Comparison of ENCODE assay signal across 14 cellular contexts in the genomic region with DNA sequence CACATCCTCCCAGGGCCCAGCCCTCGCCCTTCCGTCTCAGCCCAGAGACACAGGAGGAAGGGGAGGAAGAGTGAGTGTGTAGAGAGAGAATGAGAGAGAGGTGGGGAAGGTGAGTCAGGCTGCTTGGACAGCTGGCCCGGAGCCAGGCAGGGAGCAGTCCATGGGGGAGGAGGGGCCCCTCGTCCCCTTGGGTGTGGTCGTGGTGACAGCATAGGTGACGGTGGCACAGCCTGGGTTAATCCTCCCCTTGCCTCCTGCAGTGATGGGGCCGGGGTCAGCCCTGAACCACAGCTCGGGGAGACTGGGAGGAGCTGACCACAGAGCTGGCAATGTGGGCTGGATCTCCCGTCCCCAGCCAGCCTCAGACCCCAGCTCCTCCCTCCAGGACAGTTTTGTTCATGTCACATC. TPM values are rescaled to one million over a fixed set of nuclear protein-coding genes. Genes with fewer than 3 reads are reported as not detected.
DNase-seq lines count a peak whose midpoint lies in the region; ATAC-seq and TF ChIP-seq lines count a peak whose summit lies in the region.
"Had no signal": no experiment of that assay in that cellular context is flagged by ENCODE, and none has a peak within 500 bp of the region (broad histone marks: within the 10 kb centered on the region; RNA-seq: fewer than 3 reads in every experiment).

No MANE protein-coding gene starts in this region.

- peaks cover 63% of the 10 kb centered on the region for H3K4me1 ChIP-seq in PC-9 (replicated peaks; ENCODE audit: insufficient read depth)
- H3K4me1 ChIP-seq in sigmoid colon, result peaks cover 0 to 18% (median 7%) of the 10 kb centered on the region in 4 donors
- H3K4me1 ChIP-seq: gastrocnemius medialis had no signal

- no peak for TF ChIP-seq POLR2A in sigmoid colon (IDR thresholded peaks at IDR 0.05)

- no peaks in the 10 kb centered on the region for H3K36me3 ChIP-seq in PC-9 (ENCODE audit: low read depth)
- H3K36me3 ChIP-seq in sigmoid colon, result no peaks in the 10 kb centered on the region
- H3K36me3 ChIP-seq: BLaER1, gastrocnemius medialis had no signal

- intact Hi-C loops in PC-9 (cut with micrococcal nuclease; ENCODE audit: unreplicated experiment) (loop anchor here (1.0 to 2.0 kb wide), 2 partner anchors 8 to 37 kb away; partner anchors contain the start of gene FA2H), sigmoid colon (cut with DNase I) (no loop called here)
- intact Hi-C loops in activated CD8-positive, alpha-beta T cell treated with anti-CD3 and anti-CD28 coated beads for 36 hours (cut with micrococcal nuclease), result no loop called here

- H3K4me2 ChIP-seq in PC-9, result peak overlapping the region; percentile 56

- H3K27me3 Mint-ChIP-seq in activated CD8-positive, alpha-beta T cell treated with anti-CD3 and anti-CD28 coated beads for 36 hours, result no peaks in the 10 kb centered on the region
- H3K27me3 Mint-ChIP-seq: activated naive CD8-positive, alpha-beta T cell treated with anti-CD3 and anti-CD28 coated beads, Interleukin-2, amount 50 U/mL, for 24 hours had no signal

- H3K36me3 Mint-ChIP-seq in activated CD8-positive, alpha-beta T cell treated with anti-CD3 and anti-CD28 coated beads for 36 hours (ENCODE audit: low read depth), result no peaks in the 10 kb centered on the region
- H3K36me3 Mint-ChIP-seq: natural killer cell treated with Interleukin-12 subunit alpha and Interleukin-12 subunit beta and Interleukin-15 and Interleukin-18, amount 100 ng/mL, for 72 hours had no signal

- 0 out of 2 replicates have a peak, but pooled peaks cover 5% of the 10 kb centered on the region for H3K79me2 ChIP-seq in PC-9 (ENCODE audit: low read depth)

- TF ChIP-seq CTCF in PC-9 (conservative IDR thresholded peaks at IDR 0.05), result no peak
- TF ChIP-seq CTCF in sigmoid colon (IDR thresholded peaks at IDR 0.05), result no peak
- no peak for TF ChIP-seq CTCF in activated CD8-positive, alpha-beta T cell treated with anti-CD3 and anti-CD28 coated beads for 36 hours (IDR thresholded peaks at IDR 0.05)

- H3K4me3 ChIP-seq in PC-9 (peak overlapping the region; percentile 15; the same call in 1 of the 2 replicates), sigmoid colon (no peak overlapping the region)
- H3K4me3 ChIP-seq: BLaER1, gastrocnemius medialis had no signal

- POLR2A ChIA-PET in PC-9 (lab: Charles Lee; ENCODE audit: unreplicated experiment), result interaction anchor here (0.5 to 0.9 kb wide), 4 partner anchors 8 to 1188 kb away, joined by 3 to 40 read pairs (median 4); partner anchors contain the start of gene RFWD3
- POLR2A ChIA-PET in activated CD8-positive, alpha-beta T cell treated with anti-CD3 and anti-CD28 coated beads for 36 hours (lab: Charles Lee), result interaction anchor here (0.8 kb wide), 1 partner anchor 37 kb away, joined by 3 read pairs; the partner anchor contains the start of gene FA2H

- H3K9me3 ChIP-seq in PC-9 (ENCODE audit: insufficient read depth, low read depth) (no peaks in the 10 kb centered on the region), sigmoid colon (no peaks in the 10 kb centered on the region)
- H3K9me3 ChIP-seq: BLaER1, gastrocnemius medialis had no signal

- WGBS in sigmoid colon, 2 donors, result 44 to 63% methylated on average over 9 of the region's 9 CpGs

- H3K27ac ChIP-seq in PC-9, result peak overlapping the region; percentile 71
- H3K27ac ChIP-seq in cingulate gyrus (ENCODE audit: low read depth, low read length), result peak overlapping the region; percentile 61
- H3K27ac ChIP-seq in sigmoid colon, result no peak overlapping the region
- H3K27ac ChIP-seq: gastrocnemius medialis had no signal

- no peaks in the 10 kb centered on the region for H3K27me3 ChIP-seq in PC-9 (ENCODE audit: insufficient read depth, low read depth)
- peaks cover 0 to 13% (median 0%) of the 10 kb centered on the region in 3 donors for H3K27me3 ChIP-seq in sigmoid colon
- H3K27me3 ChIP-seq: BLaER1 had no signal

- no peaks in the 10 kb centered on the region for H3K9me2 ChIP-seq in PC-9 (ENCODE audit: insufficient read depth)

- H4K20me1 ChIP-seq in PC-9 (ENCODE audit: insufficient read depth), result no peaks in the 10 kb centered on the region
- H4K20me1 ChIP-seq: BLaER1 had no signal

- DNase-seq in H4 (ENCODE audit: low spot score) (peak; percentile 52), PC-9 (peak; percentile 83 to 89), myocyte (ENCODE audit: low read depth) (peak; percentile 55), sigmoid colon (no peak), NCI-H2171 treated with DMSO at 0.1 percent for 48 hours (lab: John Stamatoyannopoulos, UW) (no peak), hippocampal formation (lab: John Stamatoyannopoulos, UW) (no peak)
- DNase-seq in activated CD8-positive, alpha-beta T cell treated with anti-CD3 and anti-CD28 coated beads for 36 hours, result no peak
- DNase-seq: activated naive CD8-positive, alpha-beta T cell treated with anti-CD3 and anti-CD28 coated beads, Interleukin-2, amount 50 U/mL, for 24 hours; gastrocnemius medialis had no signal

- CTCF ChIA-PET in PC-9 (lab: Charles Lee), result interaction anchor here (0.6 kb wide), 1 partner anchor 779 kb away, joined by 20 read pairs; no protein-coding TSS in a partner anchor
- CTCF ChIA-PET in activated CD8-positive, alpha-beta T cell treated with anti-CD3 and anti-CD28 coated beads for 36 hours (lab: Charles Lee), result interaction anchor here (3.9 kb wide), 1 partner anchor 11 kb away, joined by 21 read pairs; no protein-coding TSS in a partner anchor

- no peak for TF ChIP-seq EP300 in sigmoid colon (IDR thresholded peaks at IDR 0.05)

- H3K9me3 Mint-ChIP-seq in activated CD8-positive, alpha-beta T cell treated with anti-CD3 and anti-CD28 coated beads for 36 hours, result no peaks in the 10 kb centered on the region
- H3K9me3 Mint-ChIP-seq: activated naive CD8-positive, alpha-beta T cell treated with anti-CD3 and anti-CD28 coated beads, Interleukin-2, amount 50 U/mL, for 24 hours; natural killer cell treated with Interleukin-12 subunit alpha and Interleukin-12 subunit beta and Interleukin-15 and Interleukin-18, amount 100 ng/mL, for 72 hours had no signal

- ATAC-seq in activated CD8-positive, alpha-beta T cell treated with anti-CD3 and anti-CD28 coated beads for 36 hours, result no peak
- ATAC-seq: activated naive CD8-positive, alpha-beta T cell treated with anti-CD3 and anti-CD28 coated beads, Interleukin-2, amount 50 U/mL, for 24 hours; gastrocnemius medialis; natural killer cell treated with Interleukin-12 subunit alpha and Interleukin-12 subunit beta and Interleukin-15 and Interleukin-18, amount 100 ng/mL, for 72 hours; Right ventricle myocardium inferior; sciatic nerve had no signal

- no TSS peak for BruUV-seq in PC-9 (replicated peaks; lab: Mats Ljungman, UMichigan)

- peaks cover 25% of the 10 kb centered on the region; the same call in 1 of the 2 replicates for H3F3A ChIP-seq in PC-9 (ENCODE audit: insufficient read depth, low read depth)

- H3K4me3 Mint-ChIP-seq in activated CD8-positive, alpha-beta T cell treated with anti-CD3 and anti-CD28 coated beads for 36 hours, result no peak overlapping the region
- H3K4me3 Mint-ChIP-seq: activated naive CD8-positive, alpha-beta T cell treated with anti-CD3 and anti-CD28 coated beads, Interleukin-2, amount 50 U/mL, for 24 hours; natural killer cell treated with Interleukin-12 subunit alpha and Interleukin-12 subunit beta and Interleukin-15 and Interleukin-18, amount 100 ng/mL, for 72 hours had no signal

- H3K27ac Mint-ChIP-seq in activated CD8-positive, alpha-beta T cell treated with anti-CD3 and anti-CD28 coated beads for 36 hours, result no peak overlapping the region
- H3K27ac Mint-ChIP-seq: activated naive CD8-positive, alpha-beta T cell treated with anti-CD3 and anti-CD28 coated beads, Interleukin-2, amount 50 U/mL, for 24 hours; natural killer cell treated with Interleukin-12 subunit alpha and Interleukin-12 subunit beta and Interleukin-15 and Interleukin-18, amount 100 ng/mL, for 72 hours had no signal

- no peaks in the 10 kb centered on the region for H3K4me1 Mint-ChIP-seq in activated CD8-positive, alpha-beta T cell treated with anti-CD3 and anti-CD28 coated beads for 36 hours (ENCODE audit: low read depth)
- H3K4me1 Mint-ChIP-seq: activated naive CD8-positive, alpha-beta T cell treated with anti-CD3 and anti-CD28 coated beads, Interleukin-2, amount 50 U/mL, for 24 hours had no signal

- H2AFZ ChIP-seq in PC-9, result 0 out of 2 replicates have a peak overlapping the region, but pooled peaks have one; percentile 11

RNA-seq across cellular contexts. Expression of gene FA2H, which starts 36.5 kb away (rescaled TPM):
- total RNA-seq in H4 (2014; rRNA removed; shearing (Covaris generic)), result not detected in 2 replicates
- total RNA-seq in PC-9 (2021), result 3.5 and 4.8 TPM in 2 replicates
- not detected in 2 replicates for total RNA-seq in myocyte
- polyA plus RNA-seq in myocyte (2012), result not detected
- total RNA-seq in sigmoid colon, result 1 to 10 TPM in 1 of 4 donors, under 1 TPM in 1, not detected in 2; 0.71 to 2.2 TPM
- polyA plus RNA-seq in sigmoid colon, result 10 to 100 TPM in 2 of 3 donors, 1 to 10 TPM in 1; 6.0 to 31.0 (median 11.3) TPM
- not detected for total RNA-seq in activated CD8-positive, alpha-beta T cell treated with anti-CD3 and anti-CD28 coated beads for 36 hours
- total RNA-seq: natural killer cell treated with Interleukin-12 subunit alpha and Interleukin-12 subunit beta and Interleukin-15 and Interleukin-18, amount 100 ng/mL, for 72 hours had no signal

RNA-seq across cellular contexts. Expression of gene MLKL, which starts 37.5 kb away (rescaled TPM):
- 6.6 and 8.4 TPM in 2 replicates for total RNA-seq in H4 (2014; rRNA removed; shearing (Covaris generic))
- total RNA-seq in PC-9 (2021), result 6.8 and 11.2 TPM in 2 replicates
- total RNA-seq in myocyte, result 0.57 and 1.4 TPM in 2 replicates
- polyA plus RNA-seq in myocyte (2012), result 1.2 TPM
- 10 to 100 TPM in 1 of 4 donors, 1 to 10 TPM in 3; 5.0 to 11.0 (median 8.3) TPM for total RNA-seq in sigmoid colon
- polyA plus RNA-seq in sigmoid colon, result 10 to 100 TPM in 1 of 3 donors, 1 to 10 TPM in 2; 6.9 to 26.5 (median 8.4) TPM
- 10 to 100 TPM; 18.5 to 18.8 TPM for total RNA-seq in activated CD8-positive, alpha-beta T cell treated with anti-CD3 and anti-CD28 coated beads for 36 hours

Comparison
In these comparisons a context has a peak if more than half of its experiments do, and no peak if none do; other contexts are left out.
1. DNase-seq: peak in H4 (single experiment), PC-9 (2 of 2) and myocyte (single experiment); none in sigmoid colon (single experiment), NCI-H2171 treated with DMSO at 0.1 percent for 48 hours (single experiment), activated CD8-positive, alpha-beta T cell treated with anti-CD3 and anti-CD28 coated beads for 36 hours (single experiment) and hippocampal formation (0 of 2).
2. H3K27ac ChIP-seq: peak in PC-9 (single experiment) and cingulate gyrus (single experiment); none in sigmoid colon (0 of 4).